21 cellular contexts compared by ENCODE assay signal in genomic region chr2:16121231-16121985, GRCh38.
DNase-seq lines count a peak whose midpoint lies in the region; ATAC-seq, FAIRE-seq and TF ChIP-seq lines count a peak whose summit lies in the region.
"Had no signal": no experiment of that assay in that cellular context is flagged by ENCODE, and none has a peak within 500 bp of the region (broad histone marks: within the 10 kb centered on the region; RNA-seq: fewer than 3 reads in every experiment).

No MANE protein-coding gene starts in this region.

- H3K79me1 ChIP-seq in trophoblast cell (ENCODE audit: low read length): no peaks in the 10 kb centered on the region

- TF ChIP-seq RAD21 in HepG2 (CRISPR knock-in tag; IDR thresholded peaks at IDR 0.05): no peak

- H3K9me3 ChIP-seq in HepG2 (ENCODE audit: low read length) (peaks cover 6% of the 10 kb centered on the region; the same call in 1 of the 2 replicates), right lobe of liver (no peaks in the 10 kb centered on the region), colonic mucosa (no peaks in the 10 kb centered on the region), trophoblast cell (ENCODE audit: insufficient read depth, low read depth, low read length) (no peaks in the 10 kb centered on the region)

- H4K91ac ChIP-seq in trophoblast cell (ENCODE audit: low read depth, low read length): no peak overlapping the region

- no peak overlapping the region for H4K8ac ChIP-seq in trophoblast cell (ENCODE audit: low read depth, low read length)

- intact Hi-C loops in HepG2 (cut with micrococcal nuclease; ENCODE audit: unreplicated experiment): no loop called here
- intact Hi-C loops in right lobe of liver (cut with DNase I): no loop called here
- intact Hi-C loops in colonic mucosa (cut with DNase I): no loop called here

- no peak overlapping the region for H2BK120ac ChIP-seq in trophoblast cell (ENCODE audit: insufficient read depth, low read length, poor library complexity)

- POLR2A ChIA-PET in HepG2 (lab: Yijun Ruan, JAX): no interaction called here

- H4K12ac ChIP-seq in trophoblast cell (ENCODE audit: low read depth, low read length): no peak overlapping the region

- CTCF ChIA-PET in HepG2 (lab: Yijun Ruan, JAX; ENCODE audit: low intra/inter-chr PET ratio, low total read pairs): no interaction called here

- H3K9ac ChIP-seq in HepG2 (ENCODE audit: insufficient read depth, low read depth, low read length) (no peak overlapping the region), colonic mucosa (ENCODE audit: low read depth in 2 of 2, low read length in 2 of 2) (no peak overlapping the region), trophoblast cell (ENCODE audit: low read length) (no peak overlapping the region)

- TF ChIP-seq POLR2A in HepG2 (IDR thresholded peaks at IDR 0.05; ENCODE audit: insufficient read depth in 1 of 2, low read depth in 2 of 2, low read length in 2 of 2) (no peak), right lobe of liver (IDR thresholded peaks at IDR 0.05) (no peak)

- H3K79me2 ChIP-seq in HepG2 (ENCODE audit: insufficient read depth, low read length) (no peaks in the 10 kb centered on the region), trophoblast cell (ENCODE audit: control insufficient read depth, insufficient read depth, low read length, poor library complexity) (no peaks in the 10 kb centered on the region)

- H3K4me3 ChIP-seq in HepG2 (replicated peaks in 1 of 3; ENCODE audit: insufficient read depth in 1 of 3, low read depth in 2 of 3, low read length in 3 of 3) (no peak overlapping the region), right lobe of liver (no peak overlapping the region), colonic mucosa (no peak overlapping the region), trophoblast cell (ENCODE audit: low read depth, low read length) (no peak overlapping the region)
- H3K4me3 ChIP-seq: GM23338, HAP-1 had no signal

- H2AFZ ChIP-seq in HepG2 (ENCODE audit: low read length) (no peak overlapping the region), trophoblast cell (ENCODE audit: insufficient read depth, low read length, poor library complexity) (no peak overlapping the region)
- H2AFZ ChIP-seq: GM23338 had no signal

- H3K18ac ChIP-seq in trophoblast cell (ENCODE audit: low read length): no peak overlapping the region

- H2BK5ac ChIP-seq in trophoblast cell (ENCODE audit: low read depth, low read length, poor library complexity): no peak overlapping the region

- H3K4me2 ChIP-seq in HepG2 (ENCODE audit: low read depth, low read length) (no peak overlapping the region), trophoblast cell (ENCODE audit: low read length) (no peak overlapping the region)
- H3K4me2 ChIP-seq: GM23338 had no signal

- no TSS peak for BruUV-seq in HepG2 (replicated peaks; lab: Mats Ljungman, UMichigan)

- H4K20me1 ChIP-seq in HepG2 (ENCODE audit: insufficient read depth, low read length): no peaks in the 10 kb centered on the region

- H2BK12ac ChIP-seq in trophoblast cell (ENCODE audit: low read length): no peak overlapping the region

- TF ChIP-seq EP300 in HepG2 (IDR thresholded peaks at IDR 0.05; ENCODE audit: low read depth in 2 of 2, low read length in 2 of 2): no peak
- no peak for TF ChIP-seq EP300 in HepG2 (CRISPR knock-in tag; IDR thresholded peaks at IDR 0.05; ENCODE audit: borderline replicate concordance)

- ATAC-seq in HepG2: no peak
- ATAC-seq in right lobe of liver: no peak
- ATAC-seq: GM23338 had no signal

- H3K27ac ChIP-seq in HepG2 (ENCODE audit: extremely low read length, insufficient read depth, low read length) (no peak overlapping the region), right lobe of liver (no peak overlapping the region), colonic mucosa (no peak overlapping the region), trophoblast cell (ENCODE audit: low read depth, low read length) (no peak overlapping the region)
- H3K27ac ChIP-seq: 22Rv1 had no signal

- no peak overlapping the region for H2AK5ac ChIP-seq in trophoblast cell (ENCODE audit: low read length)

- TF ChIP-seq CTCF in HepG2 (CRISPR knock-in tag; IDR thresholded peaks at IDR 0.05) (no peak), right lobe of liver (IDR thresholded peaks at IDR 0.05) (no peak), colonic mucosa (IDR thresholded peaks at IDR 0.05) (no peak)

- 52% methylated on average over 7 of the region's 7 CpGs for WGBS in HepG2 (ENCODE audit: low lambda C conversion rate)
- WGBS in right lobe of liver (ENCODE audit: insufficient coverage, low coverage, low lambda C conversion rate, missing lambda C conversion rate): 58% methylated on average over 7 of the region's 7 CpGs
- WGBS in trophoblast cell (ENCODE audit: extremely low coverage, insufficient coverage, insufficient read length): no CpG with 5 or more reads among the region's 7 CpGs

- H3K4me1 ChIP-seq in HepG2 (ENCODE audit: insufficient read depth, low read length) (no peaks in the 10 kb centered on the region), right lobe of liver (no peaks in the 10 kb centered on the region), colonic mucosa (peaks cover 7% of the 10 kb centered on the region), trophoblast cell (ENCODE audit: control insufficient read depth in 1 of 2, insufficient read depth in 2 of 2, low read length in 2 of 2) (no peaks in the 10 kb centered on the region)

- no peak overlapping the region for H3K4ac ChIP-seq in trophoblast cell (ENCODE audit: low read depth, low read length)

- no peak for FAIRE-seq in HepG2 (lab: Jason Lieb, UNC)
- FAIRE-seq: A204.1, G401.6, GM12892, GM19239, H54 had no signal

- no peak for DNase-seq in HepG2 (ENCODE audit: low spot score)
- no peak for DNase-seq in right lobe of liver
- DNase-seq in colonic mucosa: peak; percentile 8
- DNase-seq in trophoblast cell: peak; percentile 52 to 92
- no peak for DNase-seq in UCSD-AML1 (lab: John Stamatoyannopoulos, UW; ENCODE audit: unreplicated experiment)
- DNase-seq in ACHN: no peak
- DNase-seq: AML-193; C1 segment of cervical spinal cord; Calu3; CD4-positive, alpha-beta memory T cell; COR-L47; DMS153; DND-41 had no signal

- no peak overlapping the region for H3K14ac ChIP-seq in trophoblast cell (ENCODE audit: low read length)

- H3K27me3 ChIP-seq in HepG2 (ENCODE audit: control insufficient read depth in 1 of 2, insufficient read depth in 2 of 2, low read length in 2 of 2): peaks cover 0 to 4% of the 10 kb centered on the region in 2 experiments; a peak in 3 of 5 replicates
- H3K27me3 ChIP-seq in right lobe of liver: no peaks in the 10 kb centered on the region
- H3K27me3 ChIP-seq in colonic mucosa: no peaks in the 10 kb centered on the region
- no peaks in the 10 kb centered on the region for H3K27me3 ChIP-seq in trophoblast cell (ENCODE audit: insufficient read depth, low read length)

- H3K23ac ChIP-seq in trophoblast cell (ENCODE audit: low read length): no peak overlapping the region

- H3K36me3 ChIP-seq in HepG2 (replicated peaks in 1 of 2; ENCODE audit: control insufficient read depth in 1 of 2, insufficient read depth in 2 of 2, low read length in 2 of 2) (no peaks in the 10 kb centered on the region), right lobe of liver (no peaks in the 10 kb centered on the region), colonic mucosa (no peaks in the 10 kb centered on the region), trophoblast cell (ENCODE audit: control insufficient read depth in 1 of 2, insufficient read depth in 2 of 2, low read length in 2 of 2) (no peaks in the 10 kb centered on the region)
- H3K36me3 ChIP-seq: HAP-1 had no signal

- in situ Hi-C loops in HepG2 (cut with HindIII; ENCODE audit: extremely low pct_ligation_motif_present, low pct_unique_long_range_greater_than_20kb): no loop called here
- in situ Hi-C loops in ACHN (cut with HindIII; ENCODE audit: low pct_ligation_motif_present, low pct_unique_long_range_greater_than_20kb, low sequenced_read_pairs): no loop called here

TF ChIP-seq in HepG2, 621 proteins besides CTCF, POLR2A, EP300 and RAD21:
- TF ChIP-seq BATF2 (CRISPR knock-in tag; IDR thresholded peaks at IDR 0.05) (no peak), RBAK (CRISPR knock-in tag; IDR thresholded peaks at IDR 0.05) (peak; percentile 86)

Comparison
In these comparisons a context has a peak if more than half of its experiments do, and no peak if none do; other contexts are left out.
1. DNase-seq: peak in colonic mucosa (single experiment) and trophoblast cell (2 of 2); none in HepG2 (single experiment), right lobe of liver (0 of 3), UCSD-AML1 (single experiment) and ACHN (single experiment).